In genomic region chr22:20319745-20320658, GRCh38 we compare ENCODE assay signal across 8 cellular contexts. TPM values are rescaled to one million over a fixed set of nuclear protein-coding genes. Genes with fewer than 3 reads are reported as not detected.
A peak's percentile ranks its signal among the peaks of the same experiment; 100 is the strongest.
DNase-seq lines count a peak whose midpoint lies in the region; ATAC-seq and TF ChIP-seq lines count a peak whose summit lies in the region.

TSS of gene DGCR6L (minus strand) at chr22:20320060. CDS start at chr22:20319988, 72 bp downstream.

- no peaks in the 10 kb centered on the region for H3K9me3 Mint-ChIP-seq in activated T-helper 2 cell treated with anti-CD3 and anti-CD28 coated beads, Interferon-gamma antibody, Interleukin-2, Interleukin-4, amounts not matched to agents 10 μg/mL and 5 μg/mL and 100 μg/mL, durations not matched to agents 14 hours and 24 hours and 36 hours
- H3K9me3 Mint-ChIP-seq in naive thymus-derived CD8-positive, alpha-beta T cell, result no peaks in the 10 kb centered on the region
- H3K9me3 Mint-ChIP-seq in stimulated activated naive B cell treated with anti-CD40 and anti-IgM and Interleukin-4, amounts not matched to agents 10 μg/mL and 1 μg/mL and 100 μg/mL, for 72 hours, result no peaks in the 10 kb centered on the region

- peak; percentile 64 for ATAC-seq in GM21528 (IDR thresholded peaks at IDR 0.05; ENCODE audit: low FRiP score, unreplicated experiment)
- peak; percentile 81 to 84 for ATAC-seq in naive thymus-derived CD8-positive, alpha-beta T cell
- ATAC-seq in stimulated activated naive B cell treated with anti-CD40 and anti-IgM and Interleukin-4, amounts not matched to agents 10 μg/mL and 1 μg/mL and 100 μg/mL, for 72 hours (replicated peaks), result peak; percentile 87 to 91

- H3K36me3 Mint-ChIP-seq in activated T-helper 2 cell treated with anti-CD3 and anti-CD28 coated beads, Interferon-gamma antibody, Interleukin-2, Interleukin-4, amounts not matched to agents 10 μg/mL and 5 μg/mL and 100 μg/mL, durations not matched to agents 14 hours and 24 hours and 36 hours (ENCODE audit: low read depth), result peaks cover 3% of the 10 kb centered on the region
- no peaks in the 10 kb centered on the region for H3K36me3 Mint-ChIP-seq in naive thymus-derived CD8-positive, alpha-beta T cell
- no peaks in the 10 kb centered on the region for H3K36me3 Mint-ChIP-seq in stimulated activated naive B cell treated with anti-CD40 and anti-IgM and Interleukin-4, amounts not matched to agents 10 μg/mL and 1 μg/mL and 100 μg/mL, for 72 hours

- H3K4me1 Mint-ChIP-seq in activated T-helper 2 cell treated with anti-CD3 and anti-CD28 coated beads, Interferon-gamma antibody, Interleukin-2, Interleukin-4, amounts not matched to agents 10 μg/mL and 5 μg/mL and 100 μg/mL, durations not matched to agents 14 hours and 24 hours and 36 hours (ENCODE audit: low read depth), result peaks cover 41% of the 10 kb centered on the region
- peaks cover 27 to 66% (median 62%) of the 10 kb centered on the region in 4 donors for H3K4me1 Mint-ChIP-seq in naive thymus-derived CD8-positive, alpha-beta T cell
- peaks cover 23 to 47% of the 10 kb centered on the region in 2 donors for H3K4me1 Mint-ChIP-seq in stimulated activated naive B cell treated with anti-CD40 and anti-IgM and Interleukin-4, amounts not matched to agents 10 μg/mL and 1 μg/mL and 100 μg/mL, for 72 hours

- peak within 1 kb of the TSS; percentile 77 for H3K27ac ChIP-seq in RWPE1

- peak within 1 kb of the TSS; percentile 93 for H3K4me3 Mint-ChIP-seq in activated T-helper 2 cell treated with anti-CD3 and anti-CD28 coated beads, Interferon-gamma antibody, Interleukin-2, Interleukin-4, amounts not matched to agents 10 μg/mL and 5 μg/mL and 100 μg/mL, durations not matched to agents 14 hours and 24 hours and 36 hours (ENCODE audit: low read depth)
- H3K4me3 Mint-ChIP-seq in naive thymus-derived CD8-positive, alpha-beta T cell, result peak within 1 kb of the TSS; percentile 87 to 94 (median 93)
- H3K4me3 Mint-ChIP-seq in stimulated activated naive B cell treated with anti-CD40 and anti-IgM and Interleukin-4, amounts not matched to agents 10 μg/mL and 1 μg/mL and 100 μg/mL, for 72 hours, result peak within 1 kb of the TSS; percentile 96 to 98

- H3K27me3 Mint-ChIP-seq in activated T-helper 2 cell treated with anti-CD3 and anti-CD28 coated beads, Interferon-gamma antibody, Interleukin-2, Interleukin-4, amounts not matched to agents 10 μg/mL and 5 μg/mL and 100 μg/mL, durations not matched to agents 14 hours and 24 hours and 36 hours (ENCODE audit: low read depth), result no peaks in the 10 kb centered on the region
- H3K27me3 Mint-ChIP-seq in naive thymus-derived CD8-positive, alpha-beta T cell, result no peaks in the 10 kb centered on the region
- no peaks in the 10 kb centered on the region for H3K27me3 Mint-ChIP-seq in stimulated activated naive B cell treated with anti-CD40 and anti-IgM and Interleukin-4, amounts not matched to agents 10 μg/mL and 1 μg/mL and 100 μg/mL, for 72 hours

- POLR2A ChIA-PET in RWPE1 (lab: Yijun Ruan, JAX; ENCODE audit: low non-redundant PET), result no interaction called here
- POLR2A ChIA-PET in naive thymus-derived CD8-positive, alpha-beta T cell (lab: Charles Lee), result interaction anchor here (0.6 to 1.9 kb wide), 11 partner anchors 12 to 300 kb away, joined by 3 to 20 read pairs (median 3); partner anchors contain the start of gene ZNF74

- in situ Hi-C loops in KBM-7 (cut with MboI; ENCODE audit: low pct_unique_long_range_greater_than_20kb, low sequenced_read_pairs), result no loop called here

- no peak for TF ChIP-seq CTCF in RWPE1 (conservative IDR thresholded peaks at IDR 0.05; ENCODE audit: low read depth)

- H3K27ac Mint-ChIP-seq in activated T-helper 2 cell treated with anti-CD3 and anti-CD28 coated beads, Interferon-gamma antibody, Interleukin-2, Interleukin-4, amounts not matched to agents 10 μg/mL and 5 μg/mL and 100 μg/mL, durations not matched to agents 14 hours and 24 hours and 36 hours, result peak within 1 kb of the TSS; percentile 70
- H3K27ac Mint-ChIP-seq in naive thymus-derived CD8-positive, alpha-beta T cell, result peak within 1 kb of the TSS; percentile 73 to 95 (median 90)
- H3K27ac Mint-ChIP-seq in stimulated activated naive B cell treated with anti-CD40 and anti-IgM and Interleukin-4, amounts not matched to agents 10 μg/mL and 1 μg/mL and 100 μg/mL, for 72 hours, result peak within 1 kb of the TSS; percentile 94

- intact Hi-C loops in activated T-helper 2 cell treated with anti-CD3 and anti-CD28 coated beads, Interferon-gamma antibody, Interleukin-2, Interleukin-4, amounts not matched to agents 10 μg/mL and 5 μg/mL and 100 μg/mL, durations not matched to agents 14 hours and 24 hours and 36 hours (cut with micrococcal nuclease), result loop anchor here (2.0 kb wide), 1 partner anchor 21 kb away; no protein-coding TSS in a partner anchor

- CTCF ChIA-PET in RWPE1 (lab: Yijun Ruan, JAX), result no interaction called here

- DNase-seq in DMS153 (lab: John Stamatoyannopoulos, UW) (peak; percentile 83), KBM-7 (peak; percentile 89), RWPE1 (ENCODE audit: low spot score) (peak; percentile 88), fibroblast of peridontal ligament (ENCODE audit: extremely low read depth) (peak; percentile 87)
- peak; percentile 96 for DNase-seq in activated T-helper 2 cell treated with anti-CD3 and anti-CD28 coated beads, Interferon-gamma antibody, Interleukin-2, Interleukin-4, amounts not matched to agents 10 μg/mL and 5 μg/mL and 100 μg/mL, durations not matched to agents 14 hours and 24 hours and 36 hours (ENCODE audit: low spot score)
- peak; percentile 93 to 97 (median 95) for DNase-seq in naive thymus-derived CD8-positive, alpha-beta T cell
- DNase-seq in stimulated activated naive B cell treated with anti-CD40 and anti-IgM and Interleukin-4, amounts not matched to agents 10 μg/mL and 1 μg/mL and 100 μg/mL, for 72 hours, result peak; percentile 94

RNA-seq across cellular contexts. Expression of gene DGCR6L, which starts in this region (rescaled TPM):
- 29.0 and 31.1 TPM in 2 replicates for total RNA-seq in activated T-helper 2 cell treated with anti-CD3 and anti-CD28 coated beads, Interferon-gamma antibody, Interleukin-2, Interleukin-4, amounts not matched to agents 10 μg/mL and 5 μg/mL and 100 μg/mL, durations not matched to agents 14 hours and 24 hours and 36 hours
- total RNA-seq in naive thymus-derived CD8-positive, alpha-beta T cell, result 10 to 100 TPM; 36.1 to 38.9 TPM
- 100 to 1,000 TPM; 104 to 144 (median 124) TPM for polyA plus RNA-seq in naive thymus-derived CD8-positive, alpha-beta T cell

Comparison
In these comparisons a context has a peak if more than half of its experiments do, and no peak if none do; other contexts are left out.
1. Peak in every context shown above with its lines: DNase-seq, ATAC-seq and H3K27ac ChIP-seq.